Comparison of ENCODE assay signal across 21 cellular contexts in genomic region chr18:74283646-74284045, GRCh38. TPM values are rescaled to one million over a fixed set of nuclear protein-coding genes. Genes with fewer than 3 reads are reported as not detected.
DNase-seq lines count a peak whose midpoint lies in the region; ATAC-seq and TF ChIP-seq lines count a peak whose summit lies in the region.
"Had no signal": no experiment of that assay in that cellular context is flagged by ENCODE, and none has a peak within 500 bp of the region (broad histone marks: within the 10 kb centered on the region; RNA-seq: fewer than 3 reads in every experiment).

No MANE protein-coding gene starts in this region.

- no peak for ATAC-seq in gastroesophageal sphincter
- no peak for ATAC-seq in HG03139 (IDR thresholded peaks at IDR 0.05; ENCODE audit: unreplicated experiment)
- ATAC-seq: naive thymus-derived CD8-positive, alpha-beta T cell had no signal

- H3K18ac ChIP-seq in trophoblast cell (ENCODE audit: low read length), result no peak overlapping the region

- H3K9ac ChIP-seq in Loucy (ENCODE audit: low read depth, low read length, poor library complexity, severe bottlenecking) (peak overlapping the region; percentile 33), trophoblast cell (ENCODE audit: low read length) (no peak overlapping the region)

- TF ChIP-seq EP300 in gastroesophageal sphincter (IDR thresholded peaks at IDR 0.05), result no peak

- no peak overlapping the region for H2BK5ac ChIP-seq in trophoblast cell (ENCODE audit: low read depth, low read length, poor library complexity)

- H3K9me3 ChIP-seq in Loucy (ENCODE audit: insufficient read depth, low read depth, low read length), result no peaks in the 10 kb centered on the region
- H3K9me3 ChIP-seq in gastroesophageal sphincter, result no peaks in the 10 kb centered on the region
- no peaks in the 10 kb centered on the region for H3K9me3 ChIP-seq in trophoblast cell (ENCODE audit: insufficient read depth, low read depth, low read length)
- H3K9me3 ChIP-seq: colonic mucosa had no signal

- H3K23ac ChIP-seq in trophoblast cell (ENCODE audit: low read length), result no peak overlapping the region

- no peak overlapping the region for H4K8ac ChIP-seq in trophoblast cell (ENCODE audit: low read depth, low read length)

- H2BK120ac ChIP-seq in trophoblast cell (ENCODE audit: insufficient read depth, low read length, poor library complexity), result no peak overlapping the region

- no peak overlapping the region for H2BK12ac ChIP-seq in trophoblast cell (ENCODE audit: low read length)

- H3F3A ChIP-seq in Loucy (ENCODE audit: low read depth), result 0 out of 2 replicates have a peak, but pooled peaks cover 4% of the 10 kb centered on the region

- H3K4me3 ChIP-seq in Loucy (ENCODE audit: low read length, poor library complexity, severe bottlenecking) (no peak overlapping the region), gastroesophageal sphincter (no peak overlapping the region), trophoblast cell (ENCODE audit: low read depth, low read length) (no peak overlapping the region)
- H3K4me3 ChIP-seq: colonic mucosa had no signal

- H2AK5ac ChIP-seq in trophoblast cell (ENCODE audit: low read length), result no peak overlapping the region

- DNase-seq in trophoblast cell (peak in 1 of 2 donors; percentile 49), SIG-M5 (lab: John Stamatoyannopoulos, UW) (no peak), NCI-H2227 (lab: John Stamatoyannopoulos, UW; ENCODE audit: unreplicated experiment) (no peak), HuH-7 (ENCODE audit: low spot score) (no peak)
- DNase-seq: aorta; CD8-positive, alpha-beta T cell; colonic mucosa; naive thymus-derived CD8-positive, alpha-beta T cell; NCI-H226; stimulated activated naive CD4-positive, alpha-beta T cell treated with Interleukin-2 at 50 U/mL for 16 hours had no signal

- H3K27me3 ChIP-seq in Loucy (ENCODE audit: insufficient read depth, low read length, poor library complexity, severe bottlenecking) (no peaks in the 10 kb centered on the region), gastroesophageal sphincter (no peaks in the 10 kb centered on the region), trophoblast cell (ENCODE audit: insufficient read depth, low read length) (no peaks in the 10 kb centered on the region)
- H3K27me3 ChIP-seq: colonic mucosa had no signal

- no peak overlapping the region for H2AFZ ChIP-seq in Loucy (ENCODE audit: low read length)
- no peak overlapping the region for H2AFZ ChIP-seq in trophoblast cell (ENCODE audit: insufficient read depth, low read length, poor library complexity)

- TF ChIP-seq POLR2A in gastroesophageal sphincter (IDR thresholded peaks at IDR 0.05), result no peak

- H3K79me2 ChIP-seq in Loucy (ENCODE audit: insufficient read depth, low read length) (peaks cover 39% of the 10 kb centered on the region; the same call in 1 of the 2 replicates), trophoblast cell (ENCODE audit: control insufficient read depth, insufficient read depth, low read length, poor library complexity) (no peaks in the 10 kb centered on the region)

- H4K12ac ChIP-seq in trophoblast cell (ENCODE audit: low read depth, low read length), result no peak overlapping the region

- peaks cover 2% of the 10 kb centered on the region for H3K79me1 ChIP-seq in trophoblast cell (ENCODE audit: low read length)

- peaks cover 45% of the 10 kb centered on the region for H3K4me1 ChIP-seq in Loucy (ENCODE audit: insufficient read depth, low read length, poor library complexity, severe bottlenecking)
- peaks cover 4 to 64% (median 32%) of the 10 kb centered on the region in 3 donors for H3K4me1 ChIP-seq in gastroesophageal sphincter
- H3K4me1 ChIP-seq in trophoblast cell (ENCODE audit: control insufficient read depth in 1 of 2, insufficient read depth in 2 of 2, low read length in 2 of 2), result peaks cover 21 to 22% of the 10 kb centered on the region in 2 experiments

- TF ChIP-seq CTCF in C4-2B (conservative IDR thresholded peaks at IDR 0.05) (no peak), Loucy (conservative IDR thresholded peaks at IDR 0.05; ENCODE audit: low read length) (no peak), gastroesophageal sphincter (IDR thresholded peaks at IDR 0.05) (no peak)

- H3K36me3 ChIP-seq in Loucy (ENCODE audit: insufficient read depth, low read length) (no peaks in the 10 kb centered on the region), gastroesophageal sphincter (no peaks in the 10 kb centered on the region), trophoblast cell (ENCODE audit: control insufficient read depth in 1 of 2, insufficient read depth in 2 of 2, low read length in 2 of 2) (no peaks in the 10 kb centered on the region)
- H3K36me3 ChIP-seq: colonic mucosa had no signal

- H4K20me1 ChIP-seq in Loucy (ENCODE audit: insufficient read depth, low read length, poor library complexity, severe bottlenecking), result no peaks in the 10 kb centered on the region

- H3K27ac ChIP-seq in C4-2B, result peak overlapping the region; percentile 100
- H3K27ac ChIP-seq in gastroesophageal sphincter, result peak overlapping the region; percentile 26 to 78 (median 66)
- no peak overlapping the region for H3K27ac ChIP-seq in trophoblast cell (ENCODE audit: low read depth, low read length)
- H3K27ac ChIP-seq: colonic mucosa had no signal

- no peak overlapping the region for H3K14ac ChIP-seq in trophoblast cell (ENCODE audit: low read length)

- peak overlapping the region; percentile 49 for H4K91ac ChIP-seq in trophoblast cell (ENCODE audit: low read depth, low read length)

- 60 to 79% methylated on average over 2 of the region's 10 CpGs for WGBS in gastroesophageal sphincter (ENCODE audit: low coverage in 1 of 2), 2 donors
- WGBS in trophoblast cell (ENCODE audit: extremely low coverage, insufficient coverage, insufficient read length), result no CpG with 5 or more reads among the region's 10 CpGs

- H3K4me2 ChIP-seq in Loucy (ENCODE audit: low read depth, low read length, poor library complexity, severe bottlenecking), result no peak overlapping the region
- no peak overlapping the region for H3K4me2 ChIP-seq in trophoblast cell (ENCODE audit: low read length)

- H3K9me2 ChIP-seq in Loucy (replicated peaks; ENCODE audit: low read depth, low read length), result no peaks in the 10 kb centered on the region

- no peak overlapping the region for H3K4ac ChIP-seq in trophoblast cell (ENCODE audit: low read depth, low read length)

RNA-seq across cellular contexts. Expression of gene CYB5A, which starts 8.1 kb away (rescaled TPM):
- 100 to 1,000 TPM in 1 of 4 donors, 10 to 100 TPM in 3; 53.8 to 118 (median 75.2) TPM for total RNA-seq in gastroesophageal sphincter
- polyA plus RNA-seq in trophoblast cell (2013), result 38.4 and 40.9 TPM in 2 replicates

RNA-seq across cellular contexts. Expression of gene C18orf63, which starts 32.0 kb away (rescaled TPM):
- not detected for total RNA-seq in gastroesophageal sphincter
- polyA plus RNA-seq in trophoblast cell (2013), result not detected in 2 replicates
- total RNA-seq: aorta; CD8-positive, alpha-beta T cell; colonic mucosa; Daoy; endothelial cell of umbilical vein; frontal cortex; lung microvascular endothelial cell; naive thymus-derived CD8-positive, alpha-beta T cell; pulmonary artery endothelial cell; T-helper 2 cell treated with Interferon-gamma antibody and Interleukin-4, amounts not matched to agents 100 ng/mL and 5 ng/mL, for 36 hours had no signal
- polyA plus RNA-seq: AG04450; aorta; endothelial cell of umbilical vein; naive thymus-derived CD8-positive, alpha-beta T cell had no signal
